Comparison of ENCODE assay signal across 16 cellular contexts in genomic region chr6:25488156-25488555, GRCh38.
"Had no signal": no experiment of that assay in that cellular context is flagged by ENCODE, and none has a peak within 500 bp of the region (broad histone marks: within the 10 kb centered on the region; RNA-seq: fewer than 3 reads in every experiment).

No MANE protein-coding gene starts in this region.

- H3K27ac ChIP-seq: body of pancreas, epithelial cell of prostate, heart left ventricle, transverse colon, uterus had no signal

- H3K27me3 ChIP-seq: body of pancreas, heart left ventricle, transverse colon, uterus had no signal

- ATAC-seq: body of pancreas; heart left ventricle; left cardiac atrium; natural killer cell treated with Interleukin-12 subunit alpha and Interleukin-12 subunit beta and Interleukin-15 and Interleukin-18, amount 100 ng/mL, for 72 hours; stimulated activated naive B cell treated with anti-CD40 and anti-IgM and Interleukin-4, amounts not matched to agents 10 μg/mL and 1 μg/mL and 100 μg/mL, for 72 hours had no signal

- H3K9me3 ChIP-seq: body of pancreas, heart left ventricle, transverse colon, uterus had no signal

- H3K36me3 ChIP-seq: transverse colon, uterus had no signal

- H3K4me1 ChIP-seq: uterus had no signal

- DNase-seq: activated CD4-positive, alpha-beta memory T cell treated with anti-CD3 and anti-CD28 coated beads, Interleukin-2, amount 10 ng/mL, durations not matched to agents 7 days and 5 days; activated CD4-positive, alpha-beta T cell treated with anti-CD3 and anti-CD28 coated beads, Interleukin-2, amount 10 ng/mL, durations not matched to agents 24 days and 14 days; activated gamma-delta T cell treated with Interleukin-2 at 50 U/mL for 16 hours; anterior cingulate cortex; body of pancreas; heart left ventricle; left cardiac atrium; midbrain; retina; stimulated activated CD4-positive, alpha-beta T cell treated with anti-CD3 and anti-CD28 coated beads, Interleukin-2, amount 100 ng/mL, for 48 hours; stimulated activated CD8-positive, alpha-beta memory T cell treated with anti-CD3 and anti-CD28 coated beads, Interleukin-4, amount 100 ng/mL, for 48 hours; stimulated activated naive B cell treated with anti-CD40 and anti-IgM and Interleukin-4, amounts not matched to agents 10 μg/mL and 1 μg/mL and 100 μg/mL, for 72 hours; transverse colon; uterus had no signal

- H3K4me3 ChIP-seq: body of pancreas, heart left ventricle, transverse colon, uterus had no signal
